In genomic region chr2:153165021-153165420, GRCh38 we compare ENCODE assay signal across 19 cellular contexts.
"Had no signal": no experiment of that assay in that cellular context is flagged by ENCODE, and none has a peak within 500 bp of the region (broad histone marks: within the 10 kb centered on the region; RNA-seq: fewer than 3 reads in every experiment).

No MANE protein-coding gene starts in this region.

- H3K9me3 ChIP-seq: left ventricle myocardium inferior, lower lobe of right lung, pancreas had no signal

- H3K9me3 Mint-ChIP-seq: memory B cell, mesothelial cell of epicardium had no signal

- H3K4me3 Mint-ChIP-seq: immature natural killer cell; memory B cell; mesothelial cell of epicardium; natural killer cell treated with Interleukin-12 subunit alpha and Interleukin-12 subunit beta and Interleukin-15 and Interleukin-18, amount 100 ng/mL, for 72 hours had no signal

- FAIRE-seq: keratinocyte, pancreas, small intestine, urothelium cell line had no signal

- H3K27ac Mint-ChIP-seq: immature natural killer cell; memory B cell; mesothelial cell of epicardium; natural killer cell treated with Interleukin-12 subunit alpha and Interleukin-12 subunit beta and Interleukin-15 and Interleukin-18, amount 100 ng/mL, for 72 hours; progenitor cell of endocrine pancreas had no signal

- H3K36me3 Mint-ChIP-seq: immature natural killer cell; memory B cell; mesothelial cell of epicardium; natural killer cell treated with Interleukin-12 subunit alpha and Interleukin-12 subunit beta and Interleukin-15 and Interleukin-18, amount 100 ng/mL, for 72 hours had no signal

- H3K27me3 Mint-ChIP-seq: memory B cell; natural killer cell treated with Interleukin-12 subunit alpha and Interleukin-12 subunit beta and Interleukin-15 and Interleukin-18, amount 100 ng/mL, for 72 hours had no signal

- H3K4me1 Mint-ChIP-seq: immature natural killer cell, memory B cell had no signal

- ATAC-seq: foreskin keratinocyte; lower lobe of right lung; natural killer cell treated with Interleukin-12 subunit alpha and Interleukin-12 subunit beta and Interleukin-15 and Interleukin-18, amount 100 ng/mL, for 72 hours; pancreas; right cardiac atrium had no signal

- DNase-seq: dermis blood vessel endothelial cell; foreskin keratinocyte; immature natural killer cell; left ventricle myocardium inferior; lower lobe of right lung; occipital lobe; pancreas; right cardiac atrium; small intestine; stimulated activated CD4-positive, alpha-beta T cell treated with anti-CD3 and anti-CD28 coated beads, Interleukin-12 subunit alpha, Interleukin-12 subunit beta, amount 100 ng/mL, for 4 hours; stimulated activated CD4-positive, alpha-beta T cell treated with anti-CD3 and anti-CD28 coated beads, Interleukin-2, amount 100 ng/mL, for 48 hours; stimulated activated naive CD4-positive, alpha-beta T cell treated with Interleukin-2 at 50 U/mL for 16 hours; trophoblast cell had no signal

- H3K27ac ChIP-seq: foreskin keratinocyte, left ventricle myocardium inferior, lower lobe of right lung, pancreas had no signal

- H3K27me3 ChIP-seq: foreskin keratinocyte, pancreas had no signal
